ENCODE assay signal across 9 cellular contexts in the genomic region with DNA sequence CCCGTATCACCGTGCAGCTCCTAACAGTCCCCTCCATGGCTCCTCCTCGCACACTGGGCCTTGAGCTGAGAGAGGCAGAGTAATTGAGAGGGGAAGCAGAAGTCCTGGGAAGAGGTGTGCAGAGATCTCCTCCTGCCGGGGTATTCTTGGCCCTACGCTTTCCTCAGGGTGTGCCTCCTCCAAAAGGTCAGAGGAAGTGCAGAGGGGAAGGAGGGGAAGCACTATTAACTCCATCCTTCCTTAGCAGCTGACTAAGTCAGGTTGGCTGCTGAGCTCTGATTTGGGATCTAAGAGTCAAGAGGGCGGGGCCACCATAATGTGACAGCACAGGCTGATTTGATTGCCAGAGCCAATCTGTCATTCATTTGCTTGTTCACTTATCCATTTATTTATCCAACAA. TPM values are rescaled to one million over a fixed set of nuclear protein-coding genes. Genes with fewer than 3 reads are reported as not detected.
DNase-seq lines count a peak whose midpoint lies in the region; ATAC-seq and TF ChIP-seq lines count a peak whose summit lies in the region.
"Had no signal": no experiment of that assay in that cellular context is flagged by ENCODE, and none has a peak within 500 bp of the region (broad histone marks: within the 10 kb centered on the region; RNA-seq: fewer than 3 reads in every experiment).

No MANE protein-coding gene starts in this region.

- H3K36me3 ChIP-seq in PC-3 (ENCODE audit: low read depth, low read length) (peaks cover 8% of the 10 kb centered on the region; the same call in 1 of the 2 replicates), sigmoid colon (peaks cover 0 to 11% (median 4%) of the 10 kb centered on the region in 4 donors)

- H3K27ac ChIP-seq in HL-60 (replicated peaks) (no peak overlapping the region), PC-3 (ENCODE audit: low read length) (peak overlapping the region; percentile 12), sigmoid colon (peak overlapping the region; percentile 77 to 98 (median 92))

- peak; percentile 64 to 72 for DNase-seq in HL-60 (ENCODE audit: low read depth in 1 of 2, low spot score in 1 of 2)
- DNase-seq in PC-3 = peak; percentile 64
- no peak for DNase-seq in fibroblast of pulmonary artery (ENCODE audit: low read depth)
- DNase-seq in sigmoid colon = peak; percentile 63
- no peak for DNase-seq in hippocampal formation (lab: John Stamatoyannopoulos, UW)
- DNase-seq in inferior parietal cortex (ENCODE audit: extremely low spot score) = no peak
- DNase-seq in HPDE6-E6E7 (ENCODE audit: extremely low spot score) = no peak
- DNase-seq: nucleus accumbens had no signal

- H3K4me2 ChIP-seq in PC-3 (ENCODE audit: low read length) = 0 out of 2 replicates have a peak overlapping the region, but pooled peaks have one; percentile 9

- peaks cover 35% of the 10 kb centered on the region for H3K4me1 ChIP-seq in PC-3 (ENCODE audit: insufficient read depth, low read length)
- peaks cover 0 to 97% (median 93%) of the 10 kb centered on the region in 4 donors for H3K4me1 ChIP-seq in sigmoid colon

- H3K9me3 ChIP-seq in PC-3 (ENCODE audit: low read length) (no peaks in the 10 kb centered on the region), sigmoid colon (no peaks in the 10 kb centered on the region)

- no peak overlapping the region; the same call in 1 of the 2 replicates for H3K9ac ChIP-seq in PC-3 (ENCODE audit: low read length)

- H3K27me3 ChIP-seq in HL-60 (ENCODE audit: insufficient read depth, poor library complexity, severe bottlenecking) (no peaks in the 10 kb centered on the region), PC-3 (ENCODE audit: low read length) (no peaks in the 10 kb centered on the region), sigmoid colon (no peaks in the 10 kb centered on the region)

- CTCF ChIA-PET in PC-3 (lab: Charles Lee) = interaction anchor here (0.7 kb wide), 1 partner anchor 13 kb away, joined by 3 read pairs; a partner anchor contains a TSS

- H4K20me1 ChIP-seq in PC-3 (ENCODE audit: low read length) = no peaks in the 10 kb centered on the region

- H3K79me2 ChIP-seq in PC-3 (ENCODE audit: low read length) = peaks cover 51% of the 10 kb centered on the region

- no peak overlapping the region for H2AFZ ChIP-seq in PC-3 (ENCODE audit: low read length)

- POLR2A ChIA-PET in PC-3 (lab: Charles Lee; ENCODE audit: unreplicated experiment) = no interaction called here

- intact Hi-C loops in PC-3 (cut with micrococcal nuclease) (no loop called here), sigmoid colon (cut with DNase I) (no loop called here)

- H3K4me3 ChIP-seq in HL-60 (replicated peaks; ENCODE audit: insufficient read depth, low read length) (no peak overlapping the region), PC-3 (ENCODE audit: low read length) (no peak overlapping the region), fibroblast of pulmonary artery (replicated peaks; ENCODE audit: low read depth, low read length) (no peak overlapping the region), sigmoid colon (no peak overlapping the region)

- no TSS peak for BruUV-seq in PC-3 (replicated peaks; lab: Mats Ljungman, UMichigan)

- no peak for TF ChIP-seq EP300 in sigmoid colon (IDR thresholded peaks at IDR 0.05)

- WGBS in sigmoid colon, 2 donors = 43 to 45% methylated on average over 6 of the region's 6 CpGs

- no peak for TF ChIP-seq POLR2A in sigmoid colon (IDR thresholded peaks at IDR 0.05)

- no peaks in the 10 kb centered on the region for H3F3A ChIP-seq in PC-3 (ENCODE audit: low read length, unreplicated experiment)

- ATAC-seq in PC-3 (peak; percentile 76), HG02885 (IDR thresholded peaks at IDR 0.05; ENCODE audit: poor library complexity, unreplicated experiment) (no peak)

- no peak for TF ChIP-seq CTCF in HL-60 (IDR thresholded peaks at IDR 0.05; ENCODE audit: insufficient read depth, low read length)
- TF ChIP-seq CTCF in PC-3 (conservative IDR thresholded peaks at IDR 0.05; ENCODE audit: low read depth, low read length) = peak; percentile 27; the same call in 1 of the 2 replicates
- TF ChIP-seq CTCF in fibroblast of pulmonary artery (IDR thresholded peaks at IDR 0.05; ENCODE audit: low read length, missing control alignments) = peak; percentile 14
- TF ChIP-seq CTCF in sigmoid colon (IDR thresholded peaks at IDR 0.05) = no peak

- H3K9me2 ChIP-seq in PC-3 (replicated peaks; ENCODE audit: low read length) = no peaks in the 10 kb centered on the region

RNA-seq across cellular contexts. Expression of a gene that starts 12.3 kb away (rescaled TPM):
- total RNA-seq in PC-3 (2014; rRNA removed) (32.7 and 49.5 TPM in 2 replicates), sigmoid colon (100 to 1,000 TPM; 229 to 595 (median 347) TPM)
- polyA plus RNA-seq in sigmoid colon = 10 to 100 TPM in 1 of 3 donors, 1 to 10 TPM in 2; 1.6 to 34.5 (median 4.2) TPM

Comparison
In these comparisons a context has a peak if more than half of its experiments do, and no peak if none do; other contexts are left out.
1. DNase-seq: peak in HL-60 (2 of 2), PC-3 (single experiment) and sigmoid colon (single experiment); none in fibroblast of pulmonary artery (single experiment), hippocampal formation (0 of 2), inferior parietal cortex (single experiment) and HPDE6-E6E7 (single experiment).
2. CTCF ChIP-seq: peak in PC-3 (single experiment) and fibroblast of pulmonary artery (single experiment); none in HL-60 (single experiment) and sigmoid colon (0 of 4).